1 cellular context compared by ENCODE assay signal in genomic region chr2:224038049-224038829, GRCh38.
TF ChIP-seq lines count a peak whose summit lies in the region.

No MANE protein-coding gene starts in this region.

TF ChIP-seq in HepG2, 621 proteins besides CTCF, POLR2A, EP300 and RAD21 (continued from another document and continues in another):
- TF ChIP-seq ZNF609 (CRISPR knock-in tag; IDR thresholded peaks at IDR 0.05; ENCODE audit: borderline replicate concordance) = no peak
- peak; percentile 14; the same call in 1 of the 2 replicates for TF ChIP-seq KDM5B (CRISPR knock-in tag; IDR thresholded peaks at IDR 0.05; ENCODE audit: borderline replicate concordance)
- no peak for TF ChIP-seq CHD2 (IDR thresholded peaks at IDR 0.05; ENCODE audit: low read depth, low read length)
- peak; percentile 23; the same call in 1 of the 2 replicates for TF ChIP-seq TFAP4 (IDR thresholded peaks at IDR 0.05; ENCODE audit: borderline replicate concordance, low read depth)
- TF ChIP-seq ZNF350 (CRISPR knock-in tag; IDR thresholded peaks at IDR 0.05; ENCODE audit: borderline replicate concordance, low read depth) = 0 out of 2 replicates have a peak, but pooled peaks have one; percentile 30
- no peak for TF ChIP-seq DR1 (CRISPR knock-in tag; IDR thresholded peaks at IDR 0.05)
- TF ChIP-seq CREBL2 (CRISPR knock-in tag; IDR thresholded peaks at IDR 0.05; ENCODE audit: borderline replicate concordance) = 0 out of 2 replicates have a peak, but pooled peaks have one; percentile 19
- TF ChIP-seq UBTF (CRISPR knock-in tag; IDR thresholded peaks at IDR 0.05) = peak; percentile 81
- TF ChIP-seq HMGXB4 (CRISPR knock-in tag; IDR thresholded peaks at IDR 0.05; ENCODE audit: borderline replicate concordance in 1 of 2, low read depth in 1 of 2) = 0 out of 4 replicates have a peak, but pooled peaks of 1 of the 2 experiments have one; percentile 44
- TF ChIP-seq ONECUT2 (CRISPR knock-in tag; IDR thresholded peaks at IDR 0.05) = no peak
- TF ChIP-seq ZMAT3 (CRISPR knock-in tag; conservative IDR thresholded peaks at IDR 0.05) = 0 out of 2 replicates have a peak, but pooled peaks have one; percentile 34
- TF ChIP-seq NR2C2 (CRISPR knock-in tag; IDR thresholded peaks at IDR 0.05; ENCODE audit: borderline replicate concordance) = 0 out of 2 replicates have a peak, but pooled peaks have one; percentile 11
- peak; percentile 6; the same call in 1 of the 2 replicates for TF ChIP-seq ARID5B (CRISPR knock-in tag; IDR thresholded peaks at IDR 0.05)
- TF ChIP-seq NFKB2 (CRISPR knock-in tag; IDR thresholded peaks at IDR 0.05; ENCODE audit: borderline replicate concordance) = peak; percentile 36; the same call in 1 of the 2 replicates
- TF ChIP-seq RFXAP (CRISPR knock-in tag; IDR thresholded peaks at IDR 0.05; ENCODE audit: borderline replicate concordance) = no peak
- peak; percentile 52; the same call in 1 of the 2 replicates for TF ChIP-seq ZNF501 (CRISPR knock-in tag; IDR thresholded peaks at IDR 0.05)
- no peak for TF ChIP-seq GFI1 (CRISPR knock-in tag; IDR thresholded peaks at IDR 0.05; ENCODE audit: borderline replicate concordance)
- TF ChIP-seq ZNF687 (CRISPR knock-in tag; IDR thresholded peaks at IDR 0.05) = peak; percentile 29; the same call in 1 of the 2 replicates
- TF ChIP-seq ZGPAT (CRISPR knock-in tag; IDR thresholded peaks at IDR 0.05) = 0 out of 2 replicates have a peak, but pooled peaks have one; percentile 25
- TF ChIP-seq SAP130 (CRISPR knock-in tag; IDR thresholded peaks at IDR 0.05; ENCODE audit: low read depth) = peak; percentile 24; the same call in 1 of the 2 replicates
- TF ChIP-seq ZNF225 (CRISPR knock-in tag; IDR thresholded peaks at IDR 0.05) = peak; percentile 61; the same call in 1 of the 2 replicates
- 0 out of 2 replicates have a peak, but pooled peaks have one; percentile 29 for TF ChIP-seq E2F1 (CRISPR knock-in tag; IDR thresholded peaks at IDR 0.05)
- TF ChIP-seq PTBP1 (IDR thresholded peaks at IDR 0.05; ENCODE audit: low read depth, low read length, poor library complexity, severe bottlenecking) = no peak
- no peak for TF ChIP-seq TCF12 (IDR thresholded peaks at IDR 0.05)
- TF ChIP-seq TCF12 (CRISPR knock-in tag; IDR thresholded peaks at IDR 0.05) = no peak
- TF ChIP-seq ZBTB43 (CRISPR knock-in tag; conservative IDR thresholded peaks at IDR 0.05) = 0 out of 2 replicates have a peak, but pooled peaks have one; percentile 29
- peak; percentile 28; the same call in 1 of the 2 replicates for TF ChIP-seq PITX1 (CRISPR knock-in tag; IDR thresholded peaks at IDR 0.05)
- TF ChIP-seq SIN3A (IDR thresholded peaks at IDR 0.05; ENCODE audit: borderline replicate concordance, low read depth, low read length) = peak; percentile 38; the same call in 1 of the 2 replicates
- peak in 1 of 2 experiments; percentile 25; a peak in 1 of 4 replicates for TF ChIP-seq KLF16 (CRISPR knock-in tag; IDR thresholded peaks at IDR 0.05)
- 0 out of 2 replicates have a peak, but pooled peaks have one; percentile 17 for TF ChIP-seq EZH2 (conservative IDR thresholded peaks at IDR 0.05; ENCODE audit: low read depth, low read length)
